In genomic region chr7:127979113-127979727, GRCh38 we compare ENCODE assay signal across 20 cellular contexts. TPM values are rescaled to one million over a fixed set of nuclear protein-coding genes. Genes with fewer than 3 reads are reported as not detected.
"Had no signal": no experiment of that assay in that cellular context is flagged by ENCODE, and none has a peak within 500 bp of the region (broad histone marks: within the 10 kb centered on the region; RNA-seq: fewer than 3 reads in every experiment).

No MANE protein-coding gene starts in this region.

- H3K36me3 ChIP-seq: prostate gland had no signal

- H3K27me3 ChIP-seq: spleen had no signal

- H3K4me3 ChIP-seq: lung, prostate gland, spleen had no signal

- ATAC-seq: activated CD8-positive, alpha-beta T cell treated with anti-CD3 and anti-CD28 coated beads for 36 hours; left cardiac atrium; naive thymus-derived CD8-positive, alpha-beta T cell; sciatic nerve; T-cell had no signal

- DNase-seq: activated CD4-positive, alpha-beta T cell treated with anti-CD3 and anti-CD28 coated beads for 4 hours; activated CD8-positive, alpha-beta memory T cell treated with anti-CD3 and anti-CD28 coated beads, Interleukin-2, amount 50 U/mL, for 4 hours; activated CD8-positive, alpha-beta T cell treated with anti-CD3 and anti-CD28 coated beads for 36 hours; activated naive CD4-positive, alpha-beta T cell treated with anti-CD3 and anti-CD28 coated beads, Interleukin-2, amount 10 ng/mL, durations not matched to agents 7 days and 5 days; caudate nucleus; effector memory CD4-positive, alpha-beta T cell; erythroblast; hypothalamus; left cardiac atrium; naive thymus-derived CD8-positive, alpha-beta T cell; nucleus accumbens; spleen; stimulated activated CD4-positive, alpha-beta T cell treated with anti-CD3 and anti-CD28 coated beads, Interleukin-1b, Interleukin-23, amount 100 ng/mL, for 48 hours; stimulated activated naive CD4-positive, alpha-beta T cell treated with Interleukin-2 at 50 U/mL for 16 hours; T-cell; T1000 had no signal

- H3K4me3 Mint-ChIP-seq: activated CD8-positive, alpha-beta T cell treated with anti-CD3 and anti-CD28 coated beads for 36 hours; activated naive CD4-positive, alpha-beta T cell treated with anti-CD3 and anti-CD28 coated beads, Interleukin-2, amount 10 ng/mL, durations not matched to agents 7 days and 5 days; T-cell had no signal

- H3K9me3 ChIP-seq: prostate gland had no signal

- H3K4me1 ChIP-seq: prostate gland, spleen had no signal

- H3K27ac ChIP-seq: prostate gland, spleen, VCaP had no signal

- H3K27ac Mint-ChIP-seq: activated CD8-positive, alpha-beta T cell treated with anti-CD3 and anti-CD28 coated beads for 36 hours; activated naive CD4-positive, alpha-beta T cell treated with anti-CD3 and anti-CD28 coated beads, Interleukin-2, amount 10 ng/mL, durations not matched to agents 7 days and 5 days; T-cell had no signal

- H3K27me3 Mint-ChIP-seq: activated CD8-positive, alpha-beta T cell treated with anti-CD3 and anti-CD28 coated beads for 36 hours; activated naive CD4-positive, alpha-beta T cell treated with anti-CD3 and anti-CD28 coated beads, Interleukin-2, amount 10 ng/mL, durations not matched to agents 7 days and 5 days; naive thymus-derived CD8-positive, alpha-beta T cell; T-cell had no signal

RNA-seq across cellular contexts. Expression of gene LRRC4, which starts 52.0 kb away (rescaled TPM):
- total RNA-seq: activated CD8-positive, alpha-beta T cell treated with anti-CD3 and anti-CD28 coated beads for 36 hours had no signal
